In genomic region chr20:833121-833449, GRCh38 we compare ENCODE assay signal across 8 cellular contexts. TPM values are rescaled to one million over a fixed set of nuclear protein-coding genes. Genes with fewer than 3 reads are reported as not detected.
DNase-seq lines count a peak whose midpoint lies in the region; ATAC-seq and TF ChIP-seq lines count a peak whose summit lies in the region.

No MANE protein-coding gene starts in this region.

- H3F3A ChIP-seq in DOHH2 (ENCODE audit: control insufficient read depth, insufficient read depth) = peaks cover 5% of the 10 kb centered on the region; the same call in 1 of the 2 replicates

- 0 out of 2 replicates have a peak overlapping the region, but pooled peaks have one; percentile 20 for H3K23ac ChIP-seq in IMR-90 (ENCODE audit: low read depth, low read length)

- no peak for TF ChIP-seq POLR2A in IMR-90 (IDR thresholded peaks at IDR 0.05; ENCODE audit: low read depth, low read length)

- peak overlapping the region; percentile 7 for H3K14ac ChIP-seq in IMR-90 (replicated peaks; ENCODE audit: low read depth, low read length)

- H3K9me3 ChIP-seq in DOHH2 (ENCODE audit: control insufficient read depth, insufficient read depth, low read length) = no peaks in the 10 kb centered on the region
- no peaks in the 10 kb centered on the region for H3K9me3 ChIP-seq in IMR-90 (ENCODE audit: control insufficient read depth, insufficient read depth, low read length)

- H3K4ac ChIP-seq in IMR-90 (ENCODE audit: low read depth, low read length) = peak overlapping the region; percentile 70

- peak overlapping the region; percentile 72 to 88 for H4K8ac ChIP-seq in IMR-90 (ENCODE audit: low read depth in 2 of 2, low read length in 2 of 2)

- H2AK9ac ChIP-seq in IMR-90 (replicated peaks; ENCODE audit: low read depth, low read length, poor library complexity) = no peak overlapping the region

- H2BK120ac ChIP-seq in IMR-90 (ENCODE audit: low read depth, low read length) = peak overlapping the region; percentile 87; the same call in 1 of the 2 replicates

- in situ Hi-C loops in IMR-90 (cut with MboI; ENCODE audit: low sequenced_read_pairs) = no loop called here

- no peak overlapping the region for H2AK5ac ChIP-seq in IMR-90 (ENCODE audit: low read depth, low read length)

- CTCF ChIA-PET in IMR-90 (lab: Yijun Ruan, JAX) = interaction anchor here (1.0 to 1.7 kb wide), 3 partner anchors 25 to 124 kb away, joined by 3 to 4 read pairs (median 3); no protein-coding TSS in a partner anchor

- H3K27me3 ChIP-seq in DOHH2 (ENCODE audit: control insufficient read depth, low read length) (no peaks in the 10 kb centered on the region), IMR-90 (ENCODE audit: control insufficient read depth, insufficient read depth, low read length) (no peaks in the 10 kb centered on the region)

- H3K18ac ChIP-seq in IMR-90 (ENCODE audit: low read depth, low read length) = peak overlapping the region; percentile 46; the same call in 1 of the 2 replicates

- H3K9me1 ChIP-seq in IMR-90 (ENCODE audit: insufficient read depth, low read length) = peaks cover 11% of the 10 kb centered on the region; the same call in 1 of the 2 replicates

- H3K9ac ChIP-seq in IMR-90 (ENCODE audit: low read depth, low read length) = peak overlapping the region; percentile 78

- DNase-seq in IMR-90 = no peak
- no peak for DNase-seq in omental fat pad (ENCODE audit: low spot score)
- no peak for DNase-seq in stimulated activated CD4-positive, alpha-beta T cell treated with anti-CD3 and anti-CD28 coated beads, Interleukin-2, amount 100 ng/mL, for 48 hours
- no peak for DNase-seq in EL
- no peak for DNase-seq in stimulated activated CD4-positive, alpha-beta T cell treated with anti-CD3 and anti-CD28 coated beads, Interleukin-1b, Interleukin-23, amount 100 ng/mL, for 48 hours
- DNase-seq in NCI-H82 (lab: John Stamatoyannopoulos, UW) = no peak

- peak overlapping the region; percentile 75 for H2BK5ac ChIP-seq in IMR-90 (ENCODE audit: low read depth, low read length, poor library complexity, severe bottlenecking)

- no peak for TF ChIP-seq RAD21 in IMR-90 (IDR thresholded peaks at IDR 0.05; ENCODE audit: low read length)

- no CpG with 5 or more reads among the region's 4 CpGs for WGBS in IMR-90 (ENCODE audit: extremely low coverage in 2 of 2, insufficient read length in 1 of 2), 2 experiments

- no peak overlapping the region for H2BK20ac ChIP-seq in IMR-90 (ENCODE audit: low read depth, low read length)

- peaks cover 35% of the 10 kb centered on the region for H3K4me1 ChIP-seq in DOHH2 (ENCODE audit: control insufficient read depth, low read length)
- H3K4me1 ChIP-seq in IMR-90 (ENCODE audit: control insufficient read depth, insufficient read depth, low read length) = peaks cover 10% of the 10 kb centered on the region; the same call in 1 of the 2 replicates

- peak overlapping the region; percentile 60 for H3K56ac ChIP-seq in IMR-90 (ENCODE audit: extremely low read depth, insufficient read depth, low read length)

- H2AFZ ChIP-seq in IMR-90 (replicated peaks; ENCODE audit: low read length, poor library complexity) = peak overlapping the region; percentile 92

- H4K91ac ChIP-seq in IMR-90 (ENCODE audit: insufficient read depth, low read depth, low read length) = no peak overlapping the region

- H3K36me3 ChIP-seq in DOHH2 (ENCODE audit: control insufficient read depth, low read length) (no peaks in the 10 kb centered on the region), IMR-90 (ENCODE audit: control insufficient read depth, insufficient read depth, low read length) (no peaks in the 10 kb centered on the region)

- no peak overlapping the region for H2BK15ac ChIP-seq in IMR-90 (ENCODE audit: low read depth, low read length)

- H3K79me1 ChIP-seq in IMR-90 (ENCODE audit: low read depth in 1 of 2, low read length in 2 of 2) = peaks cover 19 to 33% of the 10 kb centered on the region in 2 experiments

- no peaks in the 10 kb centered on the region for H3K9me2 ChIP-seq in DOHH2 (replicated peaks; ENCODE audit: control insufficient read depth, low read length)

- no TSS peak for BruUV-seq in IMR-90 (replicated peaks; lab: Mats Ljungman, UMichigan)

- intact Hi-C loops in IMR-90 (cut with micrococcal nuclease) = loop anchor here (1.0 to 5.0 kb wide), 2 partner anchors 77 to 124 kb away; no protein-coding TSS in a partner anchor

- POLR2A ChIA-PET in IMR-90 (lab: Charles Lee; ENCODE audit: unreplicated experiment) = no interaction called here

- dilution Hi-C loops in IMR-90 (cut with HindIII; ENCODE audit: low sequenced_read_pairs, unreplicated experiment) = no loop called here

- H3K79me2 ChIP-seq in DOHH2 (ENCODE audit: control insufficient read depth, low read length) = peaks cover 34% of the 10 kb centered on the region

- H3K27ac ChIP-seq in DOHH2 (ENCODE audit: low read depth, low read length) (peak overlapping the region; percentile 28; the same call in 1 of the 2 replicates), IMR-90 (ENCODE audit: insufficient read depth, low read length) (peak overlapping the region; percentile 81), cingulate gyrus (ENCODE audit: low read depth, low read length) (peak overlapping the region; percentile 66)

- peak overlapping the region; percentile 23 for H4K5ac ChIP-seq in IMR-90 (ENCODE audit: low read depth, low read length)

- H3K4me3 ChIP-seq in DOHH2 (ENCODE audit: low read length) (peak overlapping the region; percentile 96), IMR-90 (ENCODE audit: insufficient read depth, low read depth, low read length) (peak overlapping the region; percentile 48)

- H4K20me1 ChIP-seq in DOHH2 (ENCODE audit: control insufficient read depth, insufficient read depth, low read depth, low read length) = no peaks in the 10 kb centered on the region
- H4K20me1 ChIP-seq in IMR-90 (ENCODE audit: insufficient read depth, low read length) = no peaks in the 10 kb centered on the region

- no peak for ATAC-seq in IMR-90 (ENCODE audit: low read depth)
- ATAC-seq in omental fat pad (ENCODE audit: low FRiP score) = peak; percentile 46

- H3K4me2 ChIP-seq in DOHH2 (ENCODE audit: low read length) (peak overlapping the region; percentile 91), IMR-90 (ENCODE audit: low read depth, low read length) (peak overlapping the region; percentile 89)

- TF ChIP-seq CTCF in DOHH2 (IDR thresholded peaks at IDR 0.05; ENCODE audit: low read depth, low read length, poor library complexity, severe bottlenecking) (no peak), IMR-90 (conservative IDR thresholded peaks at IDR 0.05; ENCODE audit: low read depth, low read length) (no peak), omental fat pad (IDR thresholded peaks at IDR 0.05) (no peak)

TF ChIP-seq in IMR-90, 13 proteins besides CTCF, POLR2A, EP300 and RAD21:
- no peak for TF ChIP-seq BHLHE40 (IDR thresholded peaks at IDR 0.05; ENCODE audit: low read depth, low read length)
- TF ChIP-seq MAFK (IDR thresholded peaks at IDR 0.05; ENCODE audit: low read depth, low read length) = peak; percentile 68

RNA-seq across cellular contexts. Expression of gene FAM110A, which starts 0.4 kb away (rescaled TPM):
- total RNA-seq in IMR-90 (2012; rRNA removed) = 0.36 and 0.56 TPM in 2 replicates
- polyA plus RNA-seq in IMR-90 (2012; rRNA removed) = 3.6 and 4.7 TPM in 2 replicates
- polyA plus RNA-seq in IMR-90 (2012; cell fraction: cytosol; rRNA removed) = 6.2 and 6.9 TPM in 2 replicates
- 7.7 and 12.4 TPM in 2 replicates for polyA plus RNA-seq in IMR-90 (2012; cell fraction: nucleus; rRNA removed; ENCODE audit: low replicate concordance)
- total RNA-seq in omental fat pad = 1 to 10 TPM; 2.9 to 5.2 (median 3.1) TPM

Comparison
In these comparisons a context has a peak if more than half of its experiments do, and no peak if none do; other contexts are left out.
1. H3K27ac ChIP-seq: peak in every context shown above with its lines; median percentile 81 in IMR-90; 66 in cingulate gyrus; 28 in DOHH2.